Comparison of ENCODE assay signal across 11 cellular contexts in genomic region chr20:31595380-31595653, GRCh38. TPM values are rescaled to one million over a fixed set of nuclear protein-coding genes. Genes with fewer than 3 reads are reported as not detected.
A peak's percentile ranks its signal among the peaks of the same experiment; 100 is the strongest.
DNase-seq lines count a peak whose midpoint lies in the region; ATAC-seq, FAIRE-seq and TF ChIP-seq lines count a peak whose summit lies in the region.
"Had no signal": no experiment of that assay in that cellular context is flagged by ENCODE, and none has a peak within 500 bp of the region (broad histone marks: within the 10 kb centered on the region; RNA-seq: fewer than 3 reads in every experiment).

No MANE protein-coding gene starts in this region.

- H3K27ac ChIP-seq in colonic mucosa (peak overlapping the region; percentile 76), lung (ENCODE audit: low read depth in 1 of 2, low read length in 1 of 2) (peak overlapping the region; percentile 77 to 88), thoracic aorta (peak overlapping the region; percentile 81 to 82)

- TF ChIP-seq CTCF in colonic mucosa (IDR thresholded peaks at IDR 0.05) (no peak), lung (IDR thresholded peaks at IDR 0.05; ENCODE audit: control extremely low read depth, extremely low read depth) (no peak), thoracic aorta (IDR thresholded peaks at IDR 0.05) (no peak)

- DNase-seq in MG63 (no peak), colonic mucosa (no peak), lung (ENCODE audit: low spot score) (no peak), thoracic aorta (ENCODE audit: low spot score) (no peak), NCI-H146 treated with DMSO at 0.1 percent for 48 hours (lab: John Stamatoyannopoulos, UW; ENCODE audit: unreplicated experiment) (no peak), frontal cortex (ENCODE audit: low spot score in 2 of 2) (no peak), DMS 273 (lab: John Stamatoyannopoulos, UW; ENCODE audit: unreplicated experiment) (no peak)
- DNase-seq: stimulated activated naive B cell treated with anti-CD40 and anti-IgM and Interleukin-4, amounts not matched to agents 10 μg/mL and 1 μg/mL and 100 μg/mL, for 72 hours; T-helper 1 cell had no signal

- no peaks in the 10 kb centered on the region for H3K27me3 ChIP-seq in MG63
- H3K27me3 ChIP-seq in colonic mucosa: no peaks in the 10 kb centered on the region
- H3K27me3 ChIP-seq in lung (ENCODE audit: control insufficient read depth, insufficient read depth): no peaks in the 10 kb centered on the region
- no peaks in the 10 kb centered on the region for H3K27me3 ChIP-seq in thoracic aorta (replicated peaks; ENCODE audit: insufficient read depth)

- intact Hi-C loops in colonic mucosa (cut with DNase I): no loop called here

- H3K4me1 ChIP-seq in colonic mucosa: peaks cover 16% of the 10 kb centered on the region
- peaks cover 0 to 4% of the 10 kb centered on the region in 2 donors for H3K4me1 ChIP-seq in lung (ENCODE audit: control insufficient read depth in 2 of 2, insufficient read depth in 2 of 2, low read length in 2 of 2)
- H3K4me1 ChIP-seq in thoracic aorta (ENCODE audit: control insufficient read depth in 1 of 2, low read depth in 2 of 2): peaks cover 10 to 17% of the 10 kb centered on the region in 2 donors

- peak overlapping the region; percentile 33 for H3K4me3 ChIP-seq in MG63
- no peak overlapping the region for H3K4me3 ChIP-seq in colonic mucosa
- no peak overlapping the region for H3K4me3 ChIP-seq in lung
- no peak overlapping the region for H3K4me3 ChIP-seq in thoracic aorta

- H3K9me3 ChIP-seq in MG63: no peaks in the 10 kb centered on the region
- no peaks in the 10 kb centered on the region for H3K9me3 ChIP-seq in colonic mucosa
- no peaks in the 10 kb centered on the region for H3K9me3 ChIP-seq in lung (ENCODE audit: control insufficient read depth in 2 of 2, insufficient read depth in 1 of 2, low read length in 1 of 2)
- no peaks in the 10 kb centered on the region for H3K9me3 ChIP-seq in thoracic aorta

- H3K36me3 ChIP-seq in MG63: peaks cover 3% of the 10 kb centered on the region; the same call in 1 of the 2 replicates
- no peaks in the 10 kb centered on the region for H3K36me3 ChIP-seq in colonic mucosa
- H3K36me3 ChIP-seq in lung (ENCODE audit: control insufficient read depth in 2 of 2, insufficient read depth in 2 of 2, low read length in 2 of 2): no peaks in the 10 kb centered on the region
- no peaks in the 10 kb centered on the region for H3K36me3 ChIP-seq in thoracic aorta

- 59 to 68% methylated on average over 3 of the region's 3 CpGs for WGBS in lung, 2 donors

- no peak for FAIRE-seq in frontal cortex (lab: Jason Lieb, UNC)
- FAIRE-seq: GM19239 had no signal

- peak overlapping the region; percentile 44 to 60 for H3K9ac ChIP-seq in colonic mucosa (ENCODE audit: low read depth in 2 of 2, low read length in 2 of 2)

- no peak for ATAC-seq in lung (ENCODE audit: insufficient read depth, low FRiP score)
- ATAC-seq in thoracic aorta (ENCODE audit: insufficient number of reproducible peaks, low FRiP score, low read depth): no peak
- ATAC-seq in HG03095 (IDR thresholded peaks at IDR 0.05; ENCODE audit: unreplicated experiment): no peak

RNA-seq across cellular contexts. Expression of gene ID1, which starts 9.8 kb away (rescaled TPM):
- total RNA-seq in MG63 (2014; rRNA removed; shearing (Covaris generic); ENCODE audit: low replicate concordance): 363 and 396 TPM in 2 replicates
- 100 to 1,000 TPM; 134 to 179 TPM for total RNA-seq in colonic mucosa
- 100 to 1,000 TPM; 251 to 389 TPM for total RNA-seq in lung
- polyA plus RNA-seq in lung: 100 to 1,000 TPM; 299 to 824 TPM
- 100 to 1,000 TPM; 310 to 944 TPM for total RNA-seq in thoracic aorta
- total RNA-seq in frontal cortex: 46.1 TPM

RNA-seq across cellular contexts. Expression of gene COX4I2, which starts 42.4 kb away (rescaled TPM):
- total RNA-seq in MG63 (2014; rRNA removed; shearing (Covaris generic); ENCODE audit: low replicate concordance): not detected in 2 replicates
- total RNA-seq in colonic mucosa: under 1 TPM in 1 of 2 donors, not detected in 1; 0.52 TPM
- total RNA-seq in lung: 10 to 100 TPM; 14.4 to 18.8 TPM
- polyA plus RNA-seq in lung: 10 to 100 TPM; 21.0 to 51.8 TPM
- total RNA-seq in thoracic aorta: 1 to 10 TPM in 1 of 2 donors, not detected in 1; 4.9 TPM
- 1.2 TPM for total RNA-seq in frontal cortex
